In genomic region chr2:54626131-54626530, GRCh38 we compare ENCODE assay signal across 1 cellular context.
TF ChIP-seq lines count a peak whose summit lies in the region.

No MANE protein-coding gene starts in this region.

TF ChIP-seq in liver, 16 proteins besides CTCF, POLR2A, EP300 and RAD21 (continued from another document):
- TF ChIP-seq ZBTB33 (IDR thresholded peaks at IDR 0.05) = no peak
- TF ChIP-seq ATF3 (IDR thresholded peaks at IDR 0.05) = no peak
- no peak for TF ChIP-seq HNF4G (IDR thresholded peaks at IDR 0.05)
TF ChIP-seq in liver: peak in this region for 0.
